8 cellular contexts compared by ENCODE assay signal in the genomic region with DNA sequence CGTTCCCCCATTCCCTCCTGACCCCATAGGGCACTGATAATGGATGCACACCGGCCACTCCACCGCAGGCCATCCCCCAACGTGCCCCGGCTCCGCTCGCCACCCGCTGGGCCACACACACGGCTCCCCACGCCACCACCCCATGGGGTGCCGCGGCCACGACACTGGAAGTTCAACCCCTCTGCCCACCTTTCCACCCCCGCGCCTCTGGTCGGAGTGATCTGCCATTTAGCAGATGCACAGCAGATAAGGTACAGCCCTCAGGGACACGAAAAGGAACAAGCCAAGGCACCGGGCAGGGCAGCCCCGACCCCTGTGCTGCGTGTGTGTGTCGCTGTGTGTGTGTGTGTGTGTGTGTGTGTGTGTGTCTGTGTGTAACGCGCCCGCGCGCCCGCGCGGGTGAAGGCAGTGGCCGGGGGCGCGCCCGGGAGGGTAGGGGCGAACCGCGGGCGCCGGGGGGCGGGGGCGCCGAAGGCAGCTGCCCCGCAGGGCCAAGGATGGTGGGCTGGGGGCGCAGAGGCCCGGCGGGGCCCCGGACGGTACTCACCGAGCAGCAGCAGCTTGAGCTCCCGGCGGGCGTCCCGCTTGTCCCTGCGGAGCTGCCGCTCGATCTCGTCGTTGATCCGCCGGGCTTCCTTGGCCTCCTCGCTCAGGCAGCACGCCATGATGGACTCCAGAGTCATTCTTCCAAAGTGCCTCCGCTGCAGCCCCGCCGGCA. TPM values are rescaled to one million over a fixed set of nuclear protein-coding genes. Genes with fewer than 3 reads are reported as not detected.
DNase-seq lines count a peak whose midpoint lies in the region; ATAC-seq, FAIRE-seq and TF ChIP-seq lines count a peak whose summit lies in the region.

No MANE protein-coding gene starts in this region.

- peaks cover 12 to 16% of the 10 kb centered on the region in 2 donors for H3K36me3 Mint-ChIP-seq in activated naive CD4-positive, alpha-beta T cell treated with anti-CD3 and anti-CD28 coated beads, Interleukin-2, amount 50 U/mL, for 72 hours

- intact Hi-C loops in cardiac septum (cut with DNase I) = loop anchor here (5.0 to 10.0 kb wide), 4 partner anchors 183 to 853 kb away; partner anchors contain the start of gene VPS13A
- intact Hi-C loops in pancreas (cut with DNase I) = loop anchor here in 1 of 3 donors (10.0 kb wide), 1 partner anchor 186 kb away; no protein-coding TSS in a partner anchor
- intact Hi-C loops in upper lobe of right lung (cut with DNase I) = no loop called here

- TF ChIP-seq CTCF in pancreas (IDR thresholded peaks at IDR 0.05) = no peak
- TF ChIP-seq CTCF in upper lobe of right lung (IDR thresholded peaks at IDR 0.05) = no peak

- 0 to 1% methylated on average over 24 to 64 of the region's 64 CpGs for whole genome bisulfite sequencing in pancreas, 2 donors

- H3K4me3 ChIP-seq in SJSA1 (peak overlapping the region; percentile 98), pancreas (peak overlapping the region; percentile 34 to 84 (median 66)), upper lobe of right lung (peak overlapping the region; percentile 63)

- peaks cover 7% of the 10 kb centered on the region for H3K36me3 ChIP-seq in SJSA1
- H3K36me3 ChIP-seq in pancreas = no peaks in the 10 kb centered on the region
- H3K36me3 ChIP-seq in upper lobe of right lung = no peaks in the 10 kb centered on the region

- H3K27ac Mint-ChIP-seq in activated naive CD4-positive, alpha-beta T cell treated with anti-CD3 and anti-CD28 coated beads, Interleukin-2, amount 50 U/mL, for 72 hours = peak overlapping the region; percentile 83 to 92

- H3K9me3 Mint-ChIP-seq in activated naive CD4-positive, alpha-beta T cell treated with anti-CD3 and anti-CD28 coated beads, Interleukin-2, amount 50 U/mL, for 72 hours = no peaks in the 10 kb centered on the region

- no peaks in the 10 kb centered on the region for H3K27me3 ChIP-seq in SJSA1 (replicated peaks)
- no peaks in the 10 kb centered on the region for H3K27me3 ChIP-seq in pancreas
- no peaks in the 10 kb centered on the region for H3K27me3 ChIP-seq in upper lobe of right lung

- H3K4me1 ChIP-seq in SJSA1 (replicated peaks) (peaks cover 35% of the 10 kb centered on the region), pancreas (peaks cover 20 to 42% (median 34%) of the 10 kb centered on the region in 3 donors), upper lobe of right lung (peaks cover 44% of the 10 kb centered on the region)

- H3K27ac ChIP-seq in SJSA1 = peak overlapping the region; percentile 44
- peak overlapping the region; percentile 62 to 95 (median 92) for H3K27ac ChIP-seq in pancreas
- H3K27ac ChIP-seq in upper lobe of right lung = peak overlapping the region; percentile 94

- ATAC-seq in activated naive CD4-positive, alpha-beta T cell treated with anti-CD3 and anti-CD28 coated beads, Interleukin-2, amount 50 U/mL, for 72 hours = peak; percentile 35 to 36
- peak; percentile 37 to 44 (median 42) for ATAC-seq in pancreas
- peak; percentile 54 for ATAC-seq in upper lobe of right lung

- H3K9me3 ChIP-seq in SJSA1 (replicated peaks) = no peaks in the 10 kb centered on the region
- no peaks in the 10 kb centered on the region for H3K9me3 ChIP-seq in pancreas
- H3K9me3 ChIP-seq in upper lobe of right lung = no peaks in the 10 kb centered on the region

- peak; percentile 25 for DNase-seq in NCI-H2029 (lab: John Stamatoyannopoulos, UW)
- no peak for DNase-seq in NCI-H2029 treated with DMSO at 0.1 percent for 48 hours (lab: John Stamatoyannopoulos, UW)
- peak; percentile 47 to 51 for DNase-seq in SJSA1 (ENCODE audit: low read depth in 1 of 2, low spot score in 2 of 2)
- DNase-seq in activated naive CD4-positive, alpha-beta T cell treated with anti-CD3 and anti-CD28 coated beads, Interleukin-2, amount 50 U/mL, for 72 hours (ENCODE audit: low spot score in 2 of 2) = peak; percentile 58 to 67
- peak; percentile 86 for DNase-seq in cardiac septum (ENCODE audit: low spot score)
- DNase-seq in pancreas = peak; percentile 30 to 82 (median 59)
- DNase-seq in upper lobe of right lung = peak; percentile 86
- no peak for DNase-seq in AG08395 (ENCODE audit: low spot score)

- no peak for FAIRE-seq in pancreas (lab: Jason Lieb, UNC)

RNA-seq across cellular contexts. Expression of gene GNAQ, which starts 0.9 kb away (rescaled TPM):
- total RNA-seq in SJSA1 (2014; rRNA removed; shearing (Covaris generic)) = 22.9 and 46.2 TPM in 2 replicates
- total RNA-seq in activated naive CD4-positive, alpha-beta T cell treated with anti-CD3 and anti-CD28 coated beads, Interleukin-2, amount 50 U/mL, for 72 hours = 10 to 100 TPM in 1 of 2 donors, 1 to 10 TPM in 1; 9.4 to 22.3 TPM
- 14.8 TPM for total RNA-seq in cardiac septum
- total RNA-seq in pancreas = 10 to 100 TPM; 17.1 to 33.8 (median 21.1) TPM
- 10 to 100 TPM in 1 of 2 donors, 1 to 10 TPM in 1; 6.7 to 12.5 TPM for polyA plus RNA-seq in pancreas
- 132 TPM for total RNA-seq in upper lobe of right lung

Comparison
In these comparisons a context has a peak if more than half of its experiments do, and no peak if none do; other contexts are left out.
1. DNase-seq: peak in NCI-H2029 (single experiment), SJSA1 (2 of 2), activated naive CD4-positive, alpha-beta T cell treated with anti-CD3 and anti-CD28 coated beads, Interleukin-2, amount 50 U/mL, for 72 hours (2 of 2), cardiac septum (single experiment), pancreas (6 of 6) and upper lobe of right lung (single experiment); none in NCI-H2029 treated with DMSO at 0.1 percent for 48 hours (single experiment) and AG08395 (single experiment).
2. H3K27ac ChIP-seq: peak in every context shown above with its lines; median percentile 94 in upper lobe of right lung; 92 in pancreas; 44 in SJSA1.
3. Peak in every context shown above with its lines, with median percentiles within 50 percentile points of each other: H3K4me3 ChIP-seq and ATAC-seq.